Comparison of ENCODE assay signal across 9 cellular contexts in the genomic region with DNA sequence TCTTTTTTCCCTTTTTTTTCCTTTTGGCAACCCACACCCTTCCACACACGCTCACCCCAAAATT. TPM values are rescaled to one million over a fixed set of nuclear protein-coding genes. Genes with fewer than 3 reads are reported as not detected.
DNase-seq lines count a peak whose midpoint lies in the region; ATAC-seq and TF ChIP-seq lines count a peak whose summit lies in the region.
"Had no signal": no experiment of that assay in that cellular context is flagged by ENCODE, and none has a peak within 500 bp of the region (broad histone marks: within the 10 kb centered on the region; RNA-seq: fewer than 3 reads in every experiment).

A gene (plus strand): TSS at position 21 of the 64 bp plus-strand sequence. CDS start 197 bp downstream, outside the sequence.

- H3K27me3 Mint-ChIP-seq in HFFc6 (ENCODE audit: insufficient read depth): peaks cover 6% of the 10 kb centered on the region
- peaks cover 4% of the 10 kb centered on the region for H3K27me3 Mint-ChIP-seq in activated naive CD8-positive, alpha-beta T cell treated with anti-CD3 and anti-CD28 coated beads, Interleukin-2, amount 10 ng/mL, durations not matched to agents 7 days and 5 days

- H3F3A ChIP-seq in smooth muscle cell (ENCODE audit: low read depth): no peaks in the 10 kb centered on the region

- H3K4me3 Mint-ChIP-seq in HFFc6: peak within 1 kb of the TSS; percentile 92
- H3K4me3 Mint-ChIP-seq in activated naive CD8-positive, alpha-beta T cell treated with anti-CD3 and anti-CD28 coated beads, Interleukin-2, amount 10 ng/mL, durations not matched to agents 7 days and 5 days: peak within 1 kb of the TSS; percentile 89

- H3K36me3 Mint-ChIP-seq in HFFc6 (ENCODE audit: low read depth): peaks cover 57% of the 10 kb centered on the region
- H3K36me3 Mint-ChIP-seq in activated naive CD8-positive, alpha-beta T cell treated with anti-CD3 and anti-CD28 coated beads, Interleukin-2, amount 10 ng/mL, durations not matched to agents 7 days and 5 days: peaks cover 8% of the 10 kb centered on the region

- H3K9ac ChIP-seq in iPS-15b (ENCODE audit: low read depth, low read length) (peak within 1 kb of the TSS; percentile 51), smooth muscle cell (ENCODE audit: low read depth) (peak within 1 kb of the TSS; percentile 91)

- H3K9me3 ChIP-seq in iPS-15b (ENCODE audit: control insufficient read depth, insufficient read depth, low read length) (no peaks in the 10 kb centered on the region), smooth muscle cell (replicated peaks; ENCODE audit: low read depth) (no peaks in the 10 kb centered on the region)

- no peak for ATAC-seq in activated naive CD8-positive, alpha-beta T cell treated with anti-CD3 and anti-CD28 coated beads, Interleukin-2, amount 10 ng/mL, durations not matched to agents 7 days and 5 days (ENCODE audit: low read depth)

- H3K36me3 ChIP-seq in iPS-15b (ENCODE audit: control insufficient read depth, insufficient read depth, low read length) (no peaks in the 10 kb centered on the region), smooth muscle cell (ENCODE audit: low read depth) (no peaks in the 10 kb centered on the region)

- POLR2A ChIA-PET in activated naive CD8-positive, alpha-beta T cell treated with anti-CD3 and anti-CD28 coated beads, Interleukin-2, amount 10 ng/mL, durations not matched to agents 7 days and 5 days (lab: Charles Lee): interaction anchor here (0.6 to 1.3 kb wide), 2 partner anchors 33 to 209 kb away, joined by 3 read pairs; no protein-coding TSS in a partner anchor

- peaks cover 81% of the 10 kb centered on the region for H3K4me1 Mint-ChIP-seq in HFFc6 (ENCODE audit: low read depth)
- H3K4me1 Mint-ChIP-seq in activated naive CD8-positive, alpha-beta T cell treated with anti-CD3 and anti-CD28 coated beads, Interleukin-2, amount 10 ng/mL, durations not matched to agents 7 days and 5 days: peaks cover 57% of the 10 kb centered on the region

- TF ChIP-seq CTCF in HFFc6 (IDR thresholded peaks at IDR 0.05) (no peak), smooth muscle cell (IDR thresholded peaks at IDR 0.05; ENCODE audit: borderline replicate concordance, insufficient read depth, poor library complexity, severe bottlenecking) (no peak)

- H3K27ac Mint-ChIP-seq in HFFc6: peak within 1 kb of the TSS; percentile 83
- H3K27ac Mint-ChIP-seq in activated naive CD8-positive, alpha-beta T cell treated with anti-CD3 and anti-CD28 coated beads, Interleukin-2, amount 10 ng/mL, durations not matched to agents 7 days and 5 days: peak within 1 kb of the TSS; percentile 87

- H3K79me2 ChIP-seq in smooth muscle cell (ENCODE audit: low read depth): peaks cover 55% of the 10 kb centered on the region

- peak within 1 kb of the TSS; percentile 60 for H3K27ac ChIP-seq in smooth muscle cell (ENCODE audit: low read depth)

- H4K20me1 ChIP-seq in smooth muscle cell (ENCODE audit: low read depth): peaks cover 50% of the 10 kb centered on the region

- peaks cover 9% of the 10 kb centered on the region; the same call in 1 of the 2 replicates for H3K9me3 Mint-ChIP-seq in HFFc6
- H3K9me3 Mint-ChIP-seq in activated naive CD8-positive, alpha-beta T cell treated with anti-CD3 and anti-CD28 coated beads, Interleukin-2, amount 10 ng/mL, durations not matched to agents 7 days and 5 days: no peaks in the 10 kb centered on the region

- H3K4me3 ChIP-seq in iPS-15b (ENCODE audit: low read depth, low read length) (peak within 1 kb of the TSS; percentile 73), smooth muscle cell (peak within 1 kb of the TSS; percentile 93)

- DNase-seq in HFFc6 (no peak), smooth muscle cell (lab: John Stamatoyannopoulos, UW; ENCODE audit: unreplicated experiment) (no peak), AG08396 (ENCODE audit: low spot score) (no peak), NCI-H524 (lab: John Stamatoyannopoulos, UW) (no peak)
- DNase-seq in activated naive CD8-positive, alpha-beta T cell treated with anti-CD3 and anti-CD28 coated beads, Interleukin-2, amount 10 ng/mL, durations not matched to agents 7 days and 5 days: no peak
- no peak for DNase-seq in stimulated activated naive CD4-positive, alpha-beta T cell (lab: John Stamatoyannopoulos, UW)
- DNase-seq in activated CD4-positive, alpha-beta T cell treated with anti-CD3 and anti-CD28 coated beads, Interleukin-2, amount 50 U/mL, for 48 hours: no peak
- DNase-seq: SHP77 treated with DMSO at 0.1 percent for 48 hours had no signal

- H3K4me1 ChIP-seq in iPS-15b (ENCODE audit: control insufficient read depth, insufficient read depth, low read length): peaks cover 11% of the 10 kb centered on the region
- H3K4me1 ChIP-seq in smooth muscle cell (ENCODE audit: low read depth): peaks cover 34% of the 10 kb centered on the region

- peak within 1 kb of the TSS; percentile 95 for H3K4me2 ChIP-seq in smooth muscle cell

- H3K27me3 ChIP-seq in iPS-15b (ENCODE audit: control insufficient read depth, insufficient read depth, low read length): no peaks in the 10 kb centered on the region
- no peaks in the 10 kb centered on the region for H3K27me3 ChIP-seq in smooth muscle cell (ENCODE audit: low read depth)

- WGBS in smooth muscle cell (ENCODE audit: low lambda C conversion rate): 93% methylated on average over 1 of the region's 1 CpG

- H2AFZ ChIP-seq in smooth muscle cell (ENCODE audit: low read depth): peak within 1 kb of the TSS; percentile 69

RNA-seq across cellular contexts. Expression of the gene that starts here (rescaled TPM):
- 10 to 100 TPM; 18.5 to 25.3 (median 22.1) TPM for total RNA-seq in HFFc6 (2021; fragmentation: NEBNext Ultra II Directional; extraction: Animal tissue kit (Norgen Biotek cat#: 25700))
- 10 to 100 TPM; 12.8 to 14.4 TPM for total RNA-seq in activated naive CD8-positive, alpha-beta T cell treated with anti-CD3 and anti-CD28 coated beads, Interleukin-2, amount 10 ng/mL, durations not matched to agents 7 days and 5 days
- 10.1 and 18.0 TPM in 2 replicates for total RNA-seq in smooth muscle cell
- 1.8 and 5.0 TPM in 2 replicates for polyA plus RNA-seq in smooth muscle cell
